34 cellular contexts compared by ENCODE assay signal in the genomic region with DNA sequence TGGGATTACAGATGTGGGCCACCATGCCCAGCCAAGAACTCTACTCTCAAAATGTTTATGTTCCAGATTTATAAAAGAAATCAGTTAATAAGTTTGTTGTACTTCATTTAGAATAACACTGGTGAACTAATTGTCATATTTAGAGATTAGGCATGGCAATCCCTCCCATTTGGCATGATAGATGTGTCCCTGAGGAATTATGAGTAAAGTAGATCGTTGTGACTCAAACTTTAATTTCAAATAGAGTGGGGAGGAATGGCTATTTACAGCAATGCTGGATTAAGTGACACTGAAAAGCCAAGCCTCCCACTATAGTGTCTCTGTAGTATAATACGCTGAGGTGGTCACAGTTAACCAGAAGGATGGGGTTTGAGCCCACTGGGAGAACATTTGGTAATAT. TPM values are rescaled to one million over a fixed set of nuclear protein-coding genes. Genes with fewer than 3 reads are reported as not detected.
DNase-seq lines count a peak whose midpoint lies in the region; ATAC-seq, FAIRE-seq and TF ChIP-seq lines count a peak whose summit lies in the region.
"Had no signal": no experiment of that assay in that cellular context is flagged by ENCODE, and none has a peak within 500 bp of the region (broad histone marks: within the 10 kb centered on the region; RNA-seq: fewer than 3 reads in every experiment).

No MANE protein-coding gene starts in this region.

- H3K4me1 ChIP-seq in right cardiac atrium (ENCODE audit: control insufficient read depth, insufficient read depth, low read length) (no peaks in the 10 kb centered on the region), right atrium auricular region (no peaks in the 10 kb centered on the region)
- H3K4me1 ChIP-seq: A549, ascending aorta, psoas muscle, testis had no signal

- H3K27me3 ChIP-seq in right cardiac atrium (ENCODE audit: control insufficient read depth, insufficient read depth) = no peaks in the 10 kb centered on the region
- H3K27me3 ChIP-seq in right atrium auricular region = no peaks in the 10 kb centered on the region
- H3K27me3 ChIP-seq in dorsolateral prefrontal cortex = no peaks in the 10 kb centered on the region
- H3K27me3 ChIP-seq: ascending aorta, BE2C, heart left ventricle, testis had no signal

- intact Hi-C loops in right cardiac atrium (cut with DNase I) (no loop called here), dorsolateral prefrontal cortex (cut with DNase I) (no loop called here)

- H3K36me3 Mint-ChIP-seq in central memory CD8-positive, alpha-beta T cell (ENCODE audit: insufficient read depth) = peaks cover 57% of the 10 kb centered on the region
- peaks cover 52 to 80% (median 60%) of the 10 kb centered on the region in 3 donors for H3K36me3 Mint-ChIP-seq in naive thymus-derived CD8-positive, alpha-beta T cell

- no peak for FAIRE-seq in RCC 7860 (lab: Jason Lieb, UNC)
- FAIRE-seq: A549, GM12878, GM19239, HepG2, keratinocyte had no signal

- H3K27me3 Mint-ChIP-seq in central memory CD8-positive, alpha-beta T cell = no peaks in the 10 kb centered on the region
- no peaks in the 10 kb centered on the region for H3K27me3 Mint-ChIP-seq in naive thymus-derived CD8-positive, alpha-beta T cell
- H3K27me3 Mint-ChIP-seq: activated CD8-positive, alpha-beta T cell treated with anti-CD3 and anti-CD28 coated beads for 36 hours had no signal

- peaks cover 77% of the 10 kb centered on the region for H3K4me1 Mint-ChIP-seq in central memory CD8-positive, alpha-beta T cell
- peaks cover 12 to 42% (median 24%) of the 10 kb centered on the region in 4 donors for H3K4me1 Mint-ChIP-seq in naive thymus-derived CD8-positive, alpha-beta T cell

- POLR2A ChIA-PET in naive thymus-derived CD8-positive, alpha-beta T cell (lab: Charles Lee) = no interaction called here

- H3K36me3 ChIP-seq in right atrium auricular region = no peaks in the 10 kb centered on the region
- H3K36me3 ChIP-seq: ascending aorta had no signal

- H3K27ac Mint-ChIP-seq in central memory CD8-positive, alpha-beta T cell (ENCODE audit: low read depth) = peak overlapping the region; percentile 57
- peak overlapping the region in 6 of 10 donors; percentile 31 to 72 (median 60) for H3K27ac Mint-ChIP-seq in naive thymus-derived CD8-positive, alpha-beta T cell
- H3K27ac Mint-ChIP-seq: activated CD8-positive, alpha-beta T cell treated with anti-CD3 and anti-CD28 coated beads for 36 hours had no signal

- no peak for DNase-seq in right cardiac atrium
- DNase-seq in right atrium auricular region (ENCODE audit: low spot score) = no peak
- no peak for DNase-seq in central memory CD8-positive, alpha-beta T cell (ENCODE audit: low spot score in 2 of 2)
- no peak for DNase-seq in naive thymus-derived CD8-positive, alpha-beta T cell
- no peak for DNase-seq in Ammon's horn (ENCODE audit: low spot score)
- DNase-seq in dorsolateral prefrontal cortex = no peak
- DNase-seq in RCC 7860 (ENCODE audit: low spot score) = no peak
- DNase-seq: activated CD4-positive, alpha-beta T cell treated with anti-CD3 and anti-CD28 coated beads for 1 hour; activated CD8-positive, alpha-beta T cell treated with anti-CD3 and anti-CD28 coated beads for 36 hours; activated effector memory CD4-positive, alpha-beta T cell treated with Interleukin-2 at 50 U/mL for 16 hours; BE2C; DMS153; foreskin melanocyte; heart left ventricle; left ventricle myocardium inferior; mesendoderm; NCI-H1417 treated with DMSO at 0.1 percent for 48 hours; NCI-H345; NCI-H748 treated with DMSO at 0.1 percent for 48 hours; nucleus accumbens; psoas muscle; Right ventricle myocardium superior; stimulated activated naive CD4-positive, alpha-beta T cell treated with Interleukin-2 at 50 U/mL for 16 hours; T-helper 2 cell; testis had no signal

- H3K4me3 ChIP-seq in right cardiac atrium (ENCODE audit: low read length) = no peak overlapping the region
- H3K4me3 ChIP-seq in right atrium auricular region = no peak overlapping the region
- H3K4me3 ChIP-seq in dorsolateral prefrontal cortex = no peak overlapping the region
- H3K4me3 ChIP-seq: A549, ascending aorta, coronary artery, GM12878, heart left ventricle, left ventricle myocardium inferior, psoas muscle, testis had no signal

- ATAC-seq in right cardiac atrium = peak; percentile 14 to 28
- ATAC-seq in central memory CD8-positive, alpha-beta T cell (replicated peaks; ENCODE audit: extremely low read depth, poor library complexity, severe bottlenecking) = no peak
- no peak for ATAC-seq in naive thymus-derived CD8-positive, alpha-beta T cell
- no peak for ATAC-seq in HG02798 (IDR thresholded peaks at IDR 0.05; ENCODE audit: poor library complexity, unreplicated experiment)
- ATAC-seq: A549; activated CD8-positive, alpha-beta T cell treated with anti-CD3 and anti-CD28 coated beads for 36 hours; GM12878; HepG2; psoas muscle; SK-N-SH treated with all-trans-retinoic acid at 6 μM for 48 hours had no signal

- H3K9me3 ChIP-seq in right cardiac atrium (ENCODE audit: control insufficient read depth, low read length) (no peaks in the 10 kb centered on the region), right atrium auricular region (no peaks in the 10 kb centered on the region)
- H3K9me3 ChIP-seq: ascending aorta, testis had no signal

- no peak overlapping the region for H3K4me3 Mint-ChIP-seq in central memory CD8-positive, alpha-beta T cell
- no peak overlapping the region for H3K4me3 Mint-ChIP-seq in naive thymus-derived CD8-positive, alpha-beta T cell
- H3K4me3 Mint-ChIP-seq: activated CD8-positive, alpha-beta T cell treated with anti-CD3 and anti-CD28 coated beads for 36 hours had no signal

- TF ChIP-seq CTCF in right atrium auricular region (IDR thresholded peaks at IDR 0.05) = no peak
- TF ChIP-seq CTCF in dorsolateral prefrontal cortex (IDR thresholded peaks at IDR 0.05 in 54 of 56, conservative IDR thresholded peaks at IDR 0.05 in 2 of 56; ENCODE audit: low read depth in 1 of 56, partially characterized antibody in 56 of 56) = no peak

- H3K9me3 Mint-ChIP-seq in central memory CD8-positive, alpha-beta T cell = no peaks in the 10 kb centered on the region
- H3K9me3 Mint-ChIP-seq in naive thymus-derived CD8-positive, alpha-beta T cell = peaks cover 0 to 5% (median 0%) of the 10 kb centered on the region in 9 donors

- H3K27ac ChIP-seq in right cardiac atrium (ENCODE audit: low read length) (no peak overlapping the region), right atrium auricular region (no peak overlapping the region), dorsolateral prefrontal cortex (no peak overlapping the region)
- H3K27ac ChIP-seq: A549, ascending aorta, coronary artery, heart left ventricle, left ventricle myocardium inferior, psoas muscle, testis had no signal

- 68% methylated on average over 2 of the region's 2 CpGs for WGBS in right cardiac atrium

RNA-seq across cellular contexts. Expression of gene RTRAF, which starts 39.3 kb away (rescaled TPM):
- total RNA-seq in right cardiac atrium = 100 to 1,000 TPM; 160 to 217 (median 190) TPM
- polyA plus RNA-seq in right cardiac atrium = 190 TPM
- 10 to 100 TPM; 75.4 to 80.7 TPM for total RNA-seq in right atrium auricular region
- total RNA-seq in naive thymus-derived CD8-positive, alpha-beta T cell = 100 to 1,000 TPM; 105 to 116 TPM
- 100 to 1,000 TPM; 166 to 231 (median 203) TPM for polyA plus RNA-seq in naive thymus-derived CD8-positive, alpha-beta T cell
- total RNA-seq in dorsolateral prefrontal cortex = 10 to 100 TPM; 37.8 to 99.0 (median 69.0) TPM

Comparison
In these comparisons a context has a peak if more than half of its experiments do, and no peak if none do; other contexts are left out.
1. ATAC-seq: peak in right cardiac atrium (2 of 2); none in central memory CD8-positive, alpha-beta T cell (single experiment), naive thymus-derived CD8-positive, alpha-beta T cell (0 of 2) and HG02798 (single experiment).